In the genomic region with DNA sequence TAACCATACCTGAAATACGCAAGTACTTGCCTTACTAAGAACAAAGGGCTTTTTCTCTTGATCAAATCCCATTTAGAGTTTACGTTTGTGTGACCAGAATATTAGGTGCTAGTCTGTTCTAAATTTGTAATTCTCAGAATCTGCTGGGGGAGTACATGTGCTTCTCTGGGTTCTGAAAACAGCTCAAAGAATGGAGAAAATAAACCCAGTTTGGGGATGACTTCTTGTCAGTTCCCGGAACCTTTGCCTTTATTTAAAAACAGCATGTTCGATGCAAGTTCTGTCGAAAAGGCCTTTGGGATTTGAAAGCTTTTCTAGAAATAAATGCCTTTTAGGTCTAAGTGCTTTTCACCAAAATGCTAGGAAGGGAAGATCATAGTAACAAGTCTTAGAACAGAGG, we compare ENCODE assay signal across 9 cellular contexts.
DNase-seq lines count a peak whose midpoint lies in the region; ATAC-seq and TF ChIP-seq lines count a peak whose summit lies in the region.
"Had no signal": no experiment of that assay in that cellular context is flagged by ENCODE, and none has a peak within 500 bp of the region (broad histone marks: within the 10 kb centered on the region; RNA-seq: fewer than 3 reads in every experiment).

No MANE protein-coding gene starts in this region.

- H3K4me2 ChIP-seq in mammary epithelial cell (ENCODE audit: insufficient read depth, low read depth, low read length), result peak overlapping the region; percentile 82

- H3K27ac Mint-ChIP-seq in mesothelial cell of epicardium (peak overlapping the region; percentile 93), type B pancreatic cell (peak overlapping the region; percentile 88)

- peak; percentile 1 to 2 for ATAC-seq in activated T-cell treated with anti-CD3 and anti-CD28 coated beads, Interleukin-2, amount 50 U/mL, for 4 hours
- ATAC-seq in left lobe of liver, result no peak
- ATAC-seq: HCT116 had no signal

- TF ChIP-seq CTCF in mammary epithelial cell (conservative IDR thresholded peaks at IDR 0.05 in 1 of 2, IDR thresholded peaks at IDR 0.05 in 1 of 2; ENCODE audit: extremely low read depth in 1 of 2, insufficient read depth in 1 of 2, low read depth in 1 of 2, low read length in 2 of 2), result no peak
- TF ChIP-seq CTCF in mesothelial cell of epicardium (IDR thresholded peaks at IDR 0.05; ENCODE audit: unreplicated experiment), result no peak
- no peak for TF ChIP-seq CTCF in type B pancreatic cell (conservative IDR thresholded peaks at IDR 0.05)

- peaks cover 3% of the 10 kb centered on the region for H3K36me3 ChIP-seq in mammary epithelial cell (ENCODE audit: insufficient read depth, low read length)

- peak overlapping the region; percentile 94 for H3K27ac ChIP-seq in mammary epithelial cell (ENCODE audit: insufficient read depth, low read depth, low read length)

- peak overlapping the region; percentile 88 for H3K9ac ChIP-seq in mammary epithelial cell (ENCODE audit: insufficient read depth, low read length)

- peaks cover 50% of the 10 kb centered on the region for H3K36me3 Mint-ChIP-seq in activated T-cell treated with anti-CD3 and anti-CD28 coated beads, Interleukin-2, amount 50 U/mL, for 4 hours (ENCODE audit: insufficient read depth)
- H3K36me3 Mint-ChIP-seq in mesothelial cell of epicardium (peaks cover 20% of the 10 kb centered on the region), type B pancreatic cell (peaks cover 23% of the 10 kb centered on the region)

- no TSS peak for BruUV-seq in mammary epithelial cell (replicated peaks; lab: Mats Ljungman, UMichigan)

- no peaks in the 10 kb centered on the region for H3K9me3 Mint-ChIP-seq in activated T-cell treated with anti-CD3 and anti-CD28 coated beads, Interleukin-2, amount 50 U/mL, for 4 hours
- H3K9me3 Mint-ChIP-seq in mesothelial cell of epicardium (no peaks in the 10 kb centered on the region), type B pancreatic cell (no peaks in the 10 kb centered on the region)

- H3K4me3 ChIP-seq in mammary epithelial cell (replicated peaks in 1 of 3; ENCODE audit: insufficient read depth in 1 of 3, low read depth in 2 of 3, low read length in 3 of 3), result no peak overlapping the region

- no peaks in the 10 kb centered on the region for H3K9me3 ChIP-seq in mammary epithelial cell (replicated peaks; ENCODE audit: insufficient read depth, low read length)

- peak overlapping the region; percentile 94 for H3K4me3 Mint-ChIP-seq in activated T-cell treated with anti-CD3 and anti-CD28 coated beads, Interleukin-2, amount 50 U/mL, for 4 hours
- H3K4me3 Mint-ChIP-seq in mesothelial cell of epicardium (peak overlapping the region; percentile 67), type B pancreatic cell (peak overlapping the region; percentile 86)

- CTCF ChIA-PET in mammary epithelial cell (lab: Charles Lee; ENCODE audit: low non-redundant PET), result interaction anchor here (0.6 kb wide), 1 partner anchor 151 kb away, joined by 7 read pairs; no protein-coding TSS in a partner anchor

- H3K27me3 ChIP-seq in mammary epithelial cell (ENCODE audit: insufficient read depth, low read length), result no peaks in the 10 kb centered on the region

- DNase-seq in activated T-cell treated with anti-CD3 and anti-CD28 coated beads, Interleukin-2, amount 50 U/mL, for 4 hours, result no peak
- DNase-seq in activated T-cell treated with anti-CD3 and anti-CD28 coated beads for 4 hours, result no peak
- DNase-seq in mammary epithelial cell, result no peak
- DNase-seq in mesothelial cell of epicardium (ENCODE audit: low spot score in 2 of 2, unreplicated experiment in 2 of 2), result no peak
- no peak for DNase-seq in type B pancreatic cell (ENCODE audit: extremely low spot score, unreplicated experiment)
- DNase-seq in mucosa of gallbladder (ENCODE audit: low spot score), result no peak
- DNase-seq in SW 1271 (lab: John Stamatoyannopoulos, UW), result no peak
- no peak for DNase-seq in left lobe of liver (ENCODE audit: low spot score)

- H4K20me1 ChIP-seq in mammary epithelial cell (ENCODE audit: insufficient read depth, low read length), result no peaks in the 10 kb centered on the region

- dilution Hi-C loops in mammary epithelial cell (cut with HindIII; ENCODE audit: low sequenced_read_pairs), result no loop called here

- peaks cover 7% of the 10 kb centered on the region for H3K79me2 ChIP-seq in mammary epithelial cell (ENCODE audit: insufficient read depth, low read length)

- no peaks in the 10 kb centered on the region for H3K27me3 Mint-ChIP-seq in activated T-cell treated with anti-CD3 and anti-CD28 coated beads, Interleukin-2, amount 50 U/mL, for 4 hours (ENCODE audit: low read depth)
- no peaks in the 10 kb centered on the region for H3K27me3 Mint-ChIP-seq in mesothelial cell of epicardium (ENCODE audit: low read depth)
- H3K27me3 Mint-ChIP-seq in type B pancreatic cell, result no peaks in the 10 kb centered on the region

- H3K4me1 Mint-ChIP-seq in activated T-cell treated with anti-CD3 and anti-CD28 coated beads, Interleukin-2, amount 50 U/mL, for 4 hours (ENCODE audit: low read depth), result peaks cover 91% of the 10 kb centered on the region
- H3K4me1 Mint-ChIP-seq in mesothelial cell of epicardium (peaks cover 83% of the 10 kb centered on the region), type B pancreatic cell (ENCODE audit: unreplicated experiment) (peaks cover 63% of the 10 kb centered on the region)

- H3K4me1 ChIP-seq in mammary epithelial cell (ENCODE audit: insufficient read depth, low read length), result peaks cover 54% of the 10 kb centered on the region

- in situ Hi-C loops in mammary epithelial cell (cut with MboI; ENCODE audit: low sequenced_read_pairs in 2 of 2), result loop anchor here (25.0 kb wide), 1 partner anchor 339 kb away; no protein-coding TSS in a partner anchor

- no peak overlapping the region for H2AFZ ChIP-seq in mammary epithelial cell (ENCODE audit: low read depth, low read length)

- intact Hi-C loops in mammary epithelial cell (cut with micrococcal nuclease), result loop anchor here (2.0 to 10.0 kb wide), 2 partner anchors 36 to 336 kb away; no protein-coding TSS in a partner anchor

- 19% methylated on average over 5 of the region's 5 CpGs for WGBS in mammary epithelial cell (ENCODE audit: low coverage, missing lambda C conversion rate)
